In the genomic region with DNA sequence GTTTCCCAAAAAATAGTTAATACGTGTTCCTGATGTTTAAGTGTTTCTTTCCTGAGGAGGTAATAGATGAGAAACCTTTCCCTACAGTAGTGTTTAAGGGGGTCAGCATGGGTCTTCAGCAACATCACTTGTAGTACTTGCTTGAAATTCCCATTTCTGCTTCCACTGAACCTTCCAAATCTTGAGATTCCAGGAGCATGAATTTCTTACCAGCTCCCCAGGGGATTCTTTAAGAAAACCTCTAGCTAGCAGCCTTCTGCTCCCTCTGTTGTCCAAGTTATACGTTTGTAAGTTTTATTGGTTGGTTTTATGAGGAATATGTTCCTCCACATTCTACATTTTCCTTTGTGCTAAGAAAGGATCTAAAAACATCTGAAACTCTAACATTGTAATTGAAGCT, we compare ENCODE assay signal across 19 cellular contexts. TPM values are rescaled to one million over a fixed set of nuclear protein-coding genes. Genes with fewer than 3 reads are reported as not detected.
DNase-seq lines count a peak whose midpoint lies in the region; ATAC-seq and TF ChIP-seq lines count a peak whose summit lies in the region.
"Had no signal": no experiment of that assay in that cellular context is flagged by ENCODE, and none has a peak within 500 bp of the region (broad histone marks: within the 10 kb centered on the region; RNA-seq: fewer than 3 reads in every experiment).

No MANE protein-coding gene starts in this region.

- peaks cover 0 to 8% (median 0%) of the 10 kb centered on the region in 3 donors for H3K36me3 Mint-ChIP-seq in naive thymus-derived CD8-positive, alpha-beta T cell
- H3K36me3 Mint-ChIP-seq in activated naive CD4-positive, alpha-beta T cell treated with anti-CD3 and anti-CD28 coated beads, Interleukin-2, amount 10 ng/mL, durations not matched to agents 7 days and 5 days = no peaks in the 10 kb centered on the region

- DNase-seq in GM03348 (ENCODE audit: low spot score) = peak; percentile 6
- DNase-seq in fibroblast of peridontal ligament (ENCODE audit: extremely low read depth) = peak; percentile 49
- peak; percentile 9 for DNase-seq in skeletal muscle cell (ENCODE audit: low read depth)
- no peak for DNase-seq in naive thymus-derived CD8-positive, alpha-beta T cell
- DNase-seq in UCSD-AML1 (lab: John Stamatoyannopoulos, UW; ENCODE audit: unreplicated experiment) = no peak
- no peak for DNase-seq in activated naive CD4-positive, alpha-beta T cell treated with anti-CD3 and anti-CD28 coated beads, Interleukin-2, amount 10 ng/mL, durations not matched to agents 7 days and 5 days
- DNase-seq: AML-193; CD4-positive, alpha-beta T cell; DMS153; DMS79; GDM1; HCEC 1CT had no signal

- H3K27ac Mint-ChIP-seq in naive thymus-derived CD8-positive, alpha-beta T cell = no peak overlapping the region
- no peak overlapping the region for H3K27ac Mint-ChIP-seq in activated naive CD4-positive, alpha-beta T cell treated with anti-CD3 and anti-CD28 coated beads, Interleukin-2, amount 10 ng/mL, durations not matched to agents 7 days and 5 days
- H3K27ac Mint-ChIP-seq: CD4-positive, alpha-beta T cell; GM23338 had no signal

- ATAC-seq in naive thymus-derived CD8-positive, alpha-beta T cell = no peak
- no peak for ATAC-seq in GM18868 (IDR thresholded peaks at IDR 0.05; ENCODE audit: unreplicated experiment)
- ATAC-seq: A549, GM23338 had no signal

- H3K9me3 Mint-ChIP-seq in naive thymus-derived CD8-positive, alpha-beta T cell = peaks cover 0 to 31% (median 11%) of the 10 kb centered on the region in 9 donors
- peaks cover 2% of the 10 kb centered on the region for H3K9me3 Mint-ChIP-seq in activated naive CD4-positive, alpha-beta T cell treated with anti-CD3 and anti-CD28 coated beads, Interleukin-2, amount 10 ng/mL, durations not matched to agents 7 days and 5 days

- peaks cover 0 to 22% (median 2%) of the 10 kb centered on the region in 5 donors for H3K27me3 Mint-ChIP-seq in naive thymus-derived CD8-positive, alpha-beta T cell
- H3K27me3 Mint-ChIP-seq in activated naive CD4-positive, alpha-beta T cell treated with anti-CD3 and anti-CD28 coated beads, Interleukin-2, amount 10 ng/mL, durations not matched to agents 7 days and 5 days = peaks cover 4% of the 10 kb centered on the region

- H3K27ac ChIP-seq in VCaP = peak overlapping the region; percentile 74
- H3K27ac ChIP-seq: 22Rv1, A549, C4-2B, HL-60 had no signal

- CTCF ChIA-PET in activated naive CD4-positive, alpha-beta T cell treated with anti-CD3 and anti-CD28 coated beads, Interleukin-2, amount 10 ng/mL, durations not matched to agents 7 days and 5 days (lab: Charles Lee) = no interaction called here

- peaks cover 0 to 6% (median 0%) of the 10 kb centered on the region in 4 donors for H3K4me1 Mint-ChIP-seq in naive thymus-derived CD8-positive, alpha-beta T cell
- H3K4me1 Mint-ChIP-seq in activated naive CD4-positive, alpha-beta T cell treated with anti-CD3 and anti-CD28 coated beads, Interleukin-2, amount 10 ng/mL, durations not matched to agents 7 days and 5 days = no peaks in the 10 kb centered on the region

- H3K4me3 ChIP-seq in skeletal muscle cell (ENCODE audit: low read depth, low read length) = no peak overlapping the region
- H3K4me3 ChIP-seq: A549, GM23338 had no signal

- H3K4me3 Mint-ChIP-seq in naive thymus-derived CD8-positive, alpha-beta T cell = no peak overlapping the region
- H3K4me3 Mint-ChIP-seq in activated naive CD4-positive, alpha-beta T cell treated with anti-CD3 and anti-CD28 coated beads, Interleukin-2, amount 10 ng/mL, durations not matched to agents 7 days and 5 days = no peak overlapping the region
- H3K4me3 Mint-ChIP-seq: CD4-positive, alpha-beta T cell; GM23338 had no signal

- POLR2A ChIA-PET in naive thymus-derived CD8-positive, alpha-beta T cell (lab: Charles Lee) = no interaction called here

- no peak for TF ChIP-seq CTCF in VCaP (conservative IDR thresholded peaks at IDR 0.05)

RNA-seq across cellular contexts. Expression of gene ACP3, which starts 38.2 kb away (rescaled TPM):
- not detected for total RNA-seq in naive thymus-derived CD8-positive, alpha-beta T cell
- polyA plus RNA-seq in naive thymus-derived CD8-positive, alpha-beta T cell = not detected
- total RNA-seq: CD4-positive, alpha-beta T cell had no signal

Comparison
In these comparisons a context has a peak if more than half of its experiments do, and no peak if none do; other contexts are left out.
1. DNase-seq: peak in GM03348 (single experiment), fibroblast of peridontal ligament (single experiment) and skeletal muscle cell (single experiment); none in naive thymus-derived CD8-positive, alpha-beta T cell (0 of 10), UCSD-AML1 (single experiment) and activated naive CD4-positive, alpha-beta T cell treated with anti-CD3 and anti-CD28 coated beads, Interleukin-2, amount 10 ng/mL, durations not matched to agents 7 days and 5 days (single experiment).